Comparison of ENCODE assay signal across 18 cellular contexts in genomic region chr6:5293692-5294091, GRCh38.
"Had no signal": no experiment of that assay in that cellular context is flagged by ENCODE, and none has a peak within 500 bp of the region (broad histone marks: within the 10 kb centered on the region; RNA-seq: fewer than 3 reads in every experiment).

No MANE protein-coding gene starts in this region.

- H3K9me3 ChIP-seq: esophagus squamous epithelium, gastroesophageal sphincter, left lung, lower lobe of right lung, neutrophil, spleen had no signal

- H3K9me3 Mint-ChIP-seq: immature natural killer cell had no signal

- H3K36me3 Mint-ChIP-seq: immature natural killer cell had no signal

- FAIRE-seq: keratinocyte had no signal

- ATAC-seq: gastroesophageal sphincter, sciatic nerve had no signal

- H3K4me3 ChIP-seq: esophagus squamous epithelium, gastroesophageal sphincter, left lung, lower lobe of right lung, spleen had no signal

- H3K27me3 ChIP-seq: esophagus squamous epithelium, gastroesophageal sphincter, left lung, neutrophil, spleen had no signal

- H3K36me3 ChIP-seq: esophagus squamous epithelium, left lung, lower lobe of right lung, neutrophil had no signal

- H3K4me1 ChIP-seq: left lung had no signal

- H3K27ac ChIP-seq: esophagus squamous epithelium, gastroesophageal sphincter, left lung, lower lobe of right lung, neutrophil had no signal

- DNase-seq: esophagus squamous epithelium; foreskin fibroblast; glutamatergic neuron; left lung; lower lobe of right lung; mesenchymal stem cell; midbrain; posterior cingulate gyrus; spleen; stimulated activated CD4-positive, alpha-beta T cell treated with anti-CD3 and anti-CD28 coated beads, Interleukin-2, amount 100 ng/mL, for 24 hours; stimulated activated CD4-positive, alpha-beta T cell treated with anti-CD3 and anti-CD28 coated beads, Interleukin-4, amount 100 ng/mL, for 4 hours; stimulated activated naive CD4-positive, alpha-beta T cell treated with Interleukin-2 at 50 U/mL for 16 hours; trophoblast cell had no signal
